ENCODE assay signal across 21 cellular contexts in genomic region chr11:15888596-15889345, GRCh38.
"Had no signal": no experiment of that assay in that cellular context is flagged by ENCODE, and none has a peak within 500 bp of the region (broad histone marks: within the 10 kb centered on the region; RNA-seq: fewer than 3 reads in every experiment).

No MANE protein-coding gene starts in this region.

- H3K36me3 Mint-ChIP-seq: naive B cell had no signal

- H3K36me3 ChIP-seq: heart right ventricle, left ventricle myocardium inferior, lower lobe of right lung, right atrium auricular region, sigmoid colon had no signal

- H3K4me3 ChIP-seq: coronary artery, heart right ventricle, left ventricle myocardium inferior, lower lobe of right lung, right atrium auricular region, sigmoid colon, skin epidermis had no signal

- ATAC-seq: heart right ventricle, lower lobe of right lung had no signal

- H3K9me3 Mint-ChIP-seq: endodermal cell, nephron progenitor cell had no signal

- H3K4me3 Mint-ChIP-seq: endodermal cell, naive B cell, nephron progenitor cell had no signal

- H3K4me1 Mint-ChIP-seq: naive B cell had no signal

- FAIRE-seq: endothelial cell of umbilical vein, frontal cortex had no signal

- H3K27ac Mint-ChIP-seq: endodermal cell, naive B cell, nephron progenitor cell had no signal

- DNase-seq: effector CD4-positive, alpha-beta T cell; endodermal cell; erythroblast; heart right ventricle; hypothalamus; islet precursor cell; left ventricle myocardium inferior; lower lobe of right lung; mesenchymal stem cell; naive B cell; nephron progenitor cell; sigmoid colon; stimulated activated CD4-positive, alpha-beta T cell treated with anti-CD3 and anti-CD28 coated beads, Interleukin-12 subunit alpha, Interleukin-12 subunit beta, amount 100 ng/mL, for 4 hours; stimulated activated CD4-positive, alpha-beta T cell treated with anti-CD3 and anti-CD28 coated beads, Interleukin-2, amount 100 ng/mL, for 48 hours; stimulated activated naive CD4-positive, alpha-beta T cell treated with Interleukin-2 at 50 U/mL for 16 hours; trophoblast cell had no signal

- H3K27ac ChIP-seq: heart right ventricle, left ventricle myocardium inferior, lower lobe of right lung, right atrium auricular region, sigmoid colon, skin epidermis had no signal

- H3K9me3 ChIP-seq: heart right ventricle, left ventricle myocardium inferior, lower lobe of right lung, right atrium auricular region, sigmoid colon had no signal

- H3K27me3 ChIP-seq: heart right ventricle, right atrium auricular region had no signal
